Comparison of ENCODE assay signal across 19 cellular contexts in genomic region chr2:186518945-186519344, GRCh38. TPM values are rescaled to one million over a fixed set of nuclear protein-coding genes. Genes with fewer than 3 reads are reported as not detected.
DNase-seq lines count a peak whose midpoint lies in the region; ATAC-seq and TF ChIP-seq lines count a peak whose summit lies in the region.
"Had no signal": no experiment of that assay in that cellular context is flagged by ENCODE, and none has a peak within 500 bp of the region (broad histone marks: within the 10 kb centered on the region; RNA-seq: fewer than 3 reads in every experiment).

No MANE protein-coding gene starts in this region.

- H3K27me3 Mint-ChIP-seq in mesothelial cell of epicardium (ENCODE audit: low read depth), result no peaks in the 10 kb centered on the region
- H3K27me3 Mint-ChIP-seq: stimulated activated naive CD8-positive, alpha-beta T cell treated with anti-CD3 and anti-CD28 coated beads, Interleukin-15, amount 100 ng/mL, for 72 hours had no signal

- no peak for ATAC-seq in GM19395 (IDR thresholded peaks at IDR 0.05; ENCODE audit: unreplicated experiment)
- ATAC-seq: left colon; PC-3; stimulated activated naive CD8-positive, alpha-beta T cell treated with anti-CD3 and anti-CD28 coated beads, Interleukin-15, amount 100 ng/mL, for 72 hours had no signal

- H3K36me3 Mint-ChIP-seq in mesothelial cell of epicardium, result peaks cover 17% of the 10 kb centered on the region

- H3K4me3 Mint-ChIP-seq in mesothelial cell of epicardium, result no peak overlapping the region
- H3K4me3 Mint-ChIP-seq: stimulated activated naive CD8-positive, alpha-beta T cell treated with anti-CD3 and anti-CD28 coated beads, Interleukin-15, amount 100 ng/mL, for 72 hours had no signal

- no peak for TF ChIP-seq CTCF in AG09309 (IDR thresholded peaks at IDR 0.05; ENCODE audit: control insufficient read depth, insufficient read depth, low read depth, low read length, missing control alignments)
- no peak for TF ChIP-seq CTCF in epithelial cell of esophagus (IDR thresholded peaks at IDR 0.05; ENCODE audit: insufficient read depth, low read depth, low read length, missing control alignments)
- TF ChIP-seq CTCF in mesothelial cell of epicardium (IDR thresholded peaks at IDR 0.05; ENCODE audit: unreplicated experiment), result no peak

- peak overlapping the region; percentile 74 for H3K27ac Mint-ChIP-seq in mesothelial cell of epicardium

- H3K4me3 ChIP-seq in AG09309 (ENCODE audit: control insufficient read depth, low read depth, low read length) (no peak overlapping the region), epithelial cell of esophagus (ENCODE audit: low read length) (no peak overlapping the region)
- H3K4me3 ChIP-seq: adrenal gland had no signal

- peak; percentile 46 for DNase-seq in AG09309 (ENCODE audit: low read depth)
- DNase-seq in HCEC 1CT, result peak; percentile 74
- peak; percentile 55 for DNase-seq in epithelial cell of esophagus (ENCODE audit: low read depth)
- DNase-seq in mesothelial cell of epicardium (ENCODE audit: low spot score in 2 of 2, unreplicated experiment in 2 of 2), result no peak
- no peak for DNase-seq in COLO668 (lab: John Stamatoyannopoulos, UW; ENCODE audit: unreplicated experiment)
- DNase-seq in stimulated activated CD4-positive, alpha-beta T cell treated with anti-CD3 and anti-CD28 coated beads, Interleukin-15, amount 100 ng/mL, for 24 hours, result no peak
- no peak for DNase-seq in SK-N-DZ (ENCODE audit: low spot score)
- DNase-seq: activated CD4-positive, alpha-beta T cell treated with anti-CD3 and anti-CD28 coated beads, Interleukin-2, amount 50 U/mL, for 48 hours; activated T-cell treated with anti-CD3 and anti-CD28 coated beads, Interleukin-2, amount 50 U/mL, for 48 hours; adrenal gland; cortex of kidney; DMS79; left colon; NCI-H1694 treated with DMSO at 0.1 percent for 48 hours; NCI-H526; PC-3; stimulated activated CD4-positive, alpha-beta T cell treated with anti-CD3 and anti-CD28 coated beads, Interleukin-12 subunit alpha, Interleukin-12 subunit beta, amount 100 ng/mL, for 4 hours; stimulated activated naive CD8-positive, alpha-beta T cell treated with anti-CD3 and anti-CD28 coated beads, Interleukin-15, amount 100 ng/mL, for 72 hours had no signal

- peaks cover 52% of the 10 kb centered on the region for H3K4me1 Mint-ChIP-seq in mesothelial cell of epicardium
- H3K4me1 Mint-ChIP-seq: stimulated activated naive CD8-positive, alpha-beta T cell treated with anti-CD3 and anti-CD28 coated beads, Interleukin-15, amount 100 ng/mL, for 72 hours had no signal

- no peaks in the 10 kb centered on the region for H3K9me3 Mint-ChIP-seq in mesothelial cell of epicardium

RNA-seq across cellular contexts. Expression of gene ZC3H15, which starts 32.9 kb away (rescaled TPM):
- 56.4 to 61.3 TPM (median 57.6 TPM) in 3 replicates for total RNA-seq in mesothelial cell of epicardium
- polyA plus RNA-seq in SK-N-DZ (2014; cell fraction: cytosol; rRNA removed), result 85.3 and 86.5 TPM in 2 replicates
- 101 and 103 TPM in 2 replicates for polyA plus RNA-seq in SK-N-DZ (2014; cell fraction: nucleus; rRNA removed)

Comparison
In these comparisons a context has a peak if more than half of its experiments do, and no peak if none do; other contexts are left out.
1. DNase-seq: peak in AG09309 (single experiment), HCEC 1CT (single experiment) and epithelial cell of esophagus (single experiment); none in mesothelial cell of epicardium (0 of 2), COLO668 (single experiment), stimulated activated CD4-positive, alpha-beta T cell treated with anti-CD3 and anti-CD28 coated beads, Interleukin-15, amount 100 ng/mL, for 24 hours (single experiment) and SK-N-DZ (single experiment).